ENCODE assay signal across 10 cellular contexts in the genomic region with DNA sequence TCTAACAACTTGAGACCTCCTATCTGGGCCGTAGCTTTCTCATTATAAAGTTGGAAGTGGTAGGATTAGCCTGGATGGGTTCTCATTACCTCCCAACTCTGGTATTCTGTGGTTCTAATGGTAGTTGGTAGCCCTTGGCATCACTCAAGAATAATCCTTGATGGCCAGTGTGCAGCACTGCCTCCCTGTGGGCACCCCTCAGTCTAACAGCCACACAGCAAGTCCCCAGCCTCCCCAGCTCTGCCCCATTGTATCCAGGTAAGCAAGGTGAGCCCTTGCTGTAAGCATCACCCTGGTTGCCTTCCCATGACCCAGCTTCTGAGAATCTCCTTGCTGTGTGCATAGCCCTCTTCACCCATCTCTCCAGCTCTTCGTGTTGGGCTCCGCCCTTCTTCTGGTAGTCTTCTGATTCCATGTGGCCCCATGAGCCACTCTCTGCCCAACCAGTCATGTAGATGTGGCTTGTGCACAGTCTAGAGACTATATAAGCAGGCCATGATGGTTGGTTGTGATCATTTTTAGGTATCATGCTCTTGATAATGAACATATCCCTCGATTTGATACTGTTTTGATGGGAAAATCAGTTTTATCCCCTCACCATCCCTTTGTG. TPM values are rescaled to one million over a fixed set of nuclear protein-coding genes. Genes with fewer than 3 reads are reported as not detected.
DNase-seq lines count a peak whose midpoint lies in the region; ATAC-seq and TF ChIP-seq lines count a peak whose summit lies in the region.
"Had no signal": no experiment of that assay in that cellular context is flagged by ENCODE, and none has a peak within 500 bp of the region (broad histone marks: within the 10 kb centered on the region; RNA-seq: fewer than 3 reads in every experiment).

No MANE protein-coding gene starts in this region.

- no peak for TF ChIP-seq POLR2A in gastrocnemius medialis (IDR thresholded peaks at IDR 0.05)

- no peak overlapping the region for H2BK120ac ChIP-seq in neuronal stem cell (ENCODE audit: low read depth, low read length)

- no peak overlapping the region for H4K91ac ChIP-seq in neuronal stem cell (ENCODE audit: low read depth, low read length, poor library complexity)

- no peak overlapping the region for H2BK15ac ChIP-seq in neuronal stem cell (ENCODE audit: low read length)

- H3K9me3 ChIP-seq in MM.1S (replicated peaks; ENCODE audit: insufficient read depth, low read length), result no peaks in the 10 kb centered on the region
- no peaks in the 10 kb centered on the region for H3K9me3 ChIP-seq in gastrocnemius medialis
- no peaks in the 10 kb centered on the region for H3K9me3 ChIP-seq in neuronal stem cell (replicated peaks in 1 of 2; ENCODE audit: control insufficient read depth in 2 of 2, insufficient read depth in 1 of 2, low read depth in 1 of 2, low read length in 2 of 2)
- H3K9me3 ChIP-seq: heart left ventricle, ovary had no signal

- ATAC-seq in gastrocnemius medialis (no peak), GM19397 (IDR thresholded peaks at IDR 0.05; ENCODE audit: unreplicated experiment) (no peak)
- ATAC-seq: heart left ventricle had no signal

- H3K79me2 ChIP-seq in MM.1S (ENCODE audit: low read length), result no peaks in the 10 kb centered on the region

- H3F3A ChIP-seq in MM.1S (ENCODE audit: insufficient read depth, low read length), result no peaks in the 10 kb centered on the region

- DNase-seq in MM.1S (no peak), cardiac fibroblast (ENCODE audit: low read depth in 2 of 2) (no peak), osteocyte (ENCODE audit: extremely low spot score, unreplicated experiment) (peak; percentile 62), gastrocnemius medialis (no peak), neuronal stem cell (ENCODE audit: low spot score) (no peak)
- DNase-seq: heart left ventricle, NCI-H187 treated with DMSO at 0.1 percent for 48 hours, ovary had no signal

- no peak overlapping the region for H4K8ac ChIP-seq in neuronal stem cell (ENCODE audit: low read depth, low read length)

- no peak overlapping the region for H3K9ac ChIP-seq in MM.1S (ENCODE audit: low read length)
- H3K9ac ChIP-seq in neuronal stem cell (ENCODE audit: low read depth, low read length, poor library complexity), result no peak overlapping the region

- H3K4me1 ChIP-seq in MM.1S (ENCODE audit: low read length), result peaks cover 3% of the 10 kb centered on the region; the same call in 1 of the 2 replicates
- H3K4me1 ChIP-seq in gastrocnemius medialis, result no peaks in the 10 kb centered on the region
- no peaks in the 10 kb centered on the region for H3K4me1 ChIP-seq in neuronal stem cell (ENCODE audit: control insufficient read depth in 2 of 2, insufficient read depth in 1 of 2, low read depth in 1 of 2, low read length in 2 of 2)
- H3K4me1 ChIP-seq: heart left ventricle had no signal

- H3K27ac Mint-ChIP-seq in osteocyte (ENCODE audit: unreplicated experiment), result no peak overlapping the region

- no peak overlapping the region for H2BK5ac ChIP-seq in neuronal stem cell (ENCODE audit: low read length)

- H2AK5ac ChIP-seq in neuronal stem cell (ENCODE audit: low read depth, low read length), result no peak overlapping the region

- H2BK12ac ChIP-seq in neuronal stem cell (ENCODE audit: low read length), result no peak overlapping the region

- intact Hi-C loops in gastrocnemius medialis (cut with DNase I; ENCODE audit: low total_unique reads), result no loop called here

- no peaks in the 10 kb centered on the region for H4K20me1 ChIP-seq in MM.1S (ENCODE audit: insufficient read depth, low read length)

- H2AFZ ChIP-seq in MM.1S (ENCODE audit: low read length) (no peak overlapping the region), neuronal stem cell (ENCODE audit: low read length) (no peak overlapping the region)

- H3K4me1 Mint-ChIP-seq in osteocyte (ENCODE audit: unreplicated experiment), result no peaks in the 10 kb centered on the region

- in situ Hi-C loops in gastrocnemius medialis (cut with MboI; ENCODE audit: low sequenced_read_pairs in 4 of 4), result loop anchor here in 1 of 4 donors (25.0 kb wide), 1 partner anchor 478 kb away; no protein-coding TSS in a partner anchor

- no peak overlapping the region for H3K14ac ChIP-seq in neuronal stem cell (ENCODE audit: low read length)

- no peaks in the 10 kb centered on the region for H3K36me3 ChIP-seq in MM.1S (replicated peaks; ENCODE audit: insufficient read depth, low read length)
- H3K36me3 ChIP-seq in gastrocnemius medialis, result no peaks in the 10 kb centered on the region
- peaks cover 0 to 9% of the 10 kb centered on the region in 2 donors for H3K36me3 ChIP-seq in neuronal stem cell (replicated peaks in 1 of 2; ENCODE audit: control insufficient read depth in 2 of 2, insufficient read depth in 2 of 2, low read length in 2 of 2)
- H3K36me3 ChIP-seq: heart left ventricle, ovary had no signal

- peaks cover 20% of the 10 kb centered on the region for H3K27me3 ChIP-seq in MM.1S (replicated peaks; ENCODE audit: insufficient read depth, low read length)
- H3K27me3 ChIP-seq in gastrocnemius medialis, result no peaks in the 10 kb centered on the region
- no peaks in the 10 kb centered on the region for H3K27me3 ChIP-seq in neuronal stem cell (ENCODE audit: control insufficient read depth in 3 of 3, insufficient read depth in 3 of 3, low read depth in 1 of 3, low read length in 3 of 3)
- H3K27me3 ChIP-seq: heart left ventricle, ovary had no signal

- H3K27ac ChIP-seq in MM.1S (ENCODE audit: low read length) (no peak overlapping the region), gastrocnemius medialis (no peak overlapping the region), neuronal stem cell (replicated peaks; ENCODE audit: low read length) (no peak overlapping the region)
- H3K27ac ChIP-seq: heart left ventricle, ovary had no signal

- no peak overlapping the region for H3K4me3 Mint-ChIP-seq in osteocyte (ENCODE audit: unreplicated experiment)

- WGBS in neuronal stem cell (ENCODE audit: extremely low coverage in 2 of 2, insufficient read length in 2 of 2, insufficient replicate concordance in 1 of 2), 2 donors, result no CpG with 5 or more reads among the region's 4 CpGs

- TF ChIP-seq CTCF in GM12874 (IDR thresholded peaks at IDR 0.05; ENCODE audit: insufficient read depth, low read depth, low read length) (peak; percentile 61), MM.1S (IDR thresholded peaks at IDR 0.05; ENCODE audit: low read length) (peak; percentile 32), cardiac fibroblast (IDR thresholded peaks at IDR 0.05; ENCODE audit: low read depth, low read length) (peak; percentile 24), osteocyte (IDR thresholded peaks at IDR 0.05) (no peak), gastrocnemius medialis (IDR thresholded peaks at IDR 0.05 in 4 of 5, conservative IDR thresholded peaks at IDR 0.05 in 1 of 5) (no peak)

- no peak overlapping the region for H3K4ac ChIP-seq in neuronal stem cell (ENCODE audit: low read length)

- H3K36me3 Mint-ChIP-seq in osteocyte (ENCODE audit: unreplicated experiment), result peaks cover 2% of the 10 kb centered on the region

- no peaks in the 10 kb centered on the region for H3K9me3 Mint-ChIP-seq in osteocyte (ENCODE audit: unreplicated experiment)

- no peaks in the 10 kb centered on the region for H3K79me1 ChIP-seq in neuronal stem cell (ENCODE audit: low read depth, low read length)

- H3K4me2 ChIP-seq in MM.1S (ENCODE audit: low read depth, low read length), result no peak overlapping the region
- H3K4me2 ChIP-seq in neuronal stem cell (ENCODE audit: insufficient read depth, low read length, poor library complexity, severe bottlenecking), result no peak overlapping the region

- H3K18ac ChIP-seq in neuronal stem cell (ENCODE audit: low read length), result no peak overlapping the region

- no peaks in the 10 kb centered on the region for H3K27me3 Mint-ChIP-seq in osteocyte (ENCODE audit: unreplicated experiment)

- no peaks in the 10 kb centered on the region for H3K9me2 ChIP-seq in MM.1S (replicated peaks; ENCODE audit: insufficient read depth, low read length)

- H3K4me3 ChIP-seq in MM.1S (ENCODE audit: low read length) (no peak overlapping the region), cardiac fibroblast (replicated peaks in 1 of 2; ENCODE audit: low read depth in 2 of 2, low read length in 2 of 2) (no peak overlapping the region), gastrocnemius medialis (no peak overlapping the region), neuronal stem cell (ENCODE audit: low read length in 2 of 2) (no peak overlapping the region)
- H3K4me3 ChIP-seq: heart left ventricle, ovary had no signal

- no peak overlapping the region for H3K23ac ChIP-seq in neuronal stem cell (ENCODE audit: low read depth, low read length, poor library complexity)

RNA-seq across cellular contexts. Expression of gene GRHPR, which starts 57.6 kb away (rescaled TPM):
- total RNA-seq in osteocyte (111 TPM in 2 replicates), gastrocnemius medialis (100 to 1,000 TPM; 119 to 138 (median 128) TPM)
- 139 TPM for polyA plus RNA-seq in neuronal stem cell (2013, experiment 1 of 2)
- 138 TPM for polyA plus RNA-seq in neuronal stem cell (2013, experiment 2 of 2)

Comparison
In these comparisons a context has a peak if more than half of its experiments do, and no peak if none do; other contexts are left out.
1. CTCF ChIP-seq: peak in GM12874 (single experiment), MM.1S (single experiment) and cardiac fibroblast (single experiment); none in osteocyte (single experiment) and gastrocnemius medialis (0 of 5).